In genomic region chr16:30615358-30616076, GRCh38 we compare ENCODE assay signal across 9 cellular contexts. TPM values are rescaled to one million over a fixed set of nuclear protein-coding genes. Genes with fewer than 3 reads are reported as not detected.
DNase-seq lines count a peak whose midpoint lies in the region; ATAC-seq, FAIRE-seq and TF ChIP-seq lines count a peak whose summit lies in the region.
"Had no signal": no experiment of that assay in that cellular context is flagged by ENCODE, and none has a peak within 500 bp of the region (broad histone marks: within the 10 kb centered on the region; RNA-seq: fewer than 3 reads in every experiment).

No MANE protein-coding gene starts in this region.

- H3K36me3 ChIP-seq in small intestine (ENCODE audit: control insufficient read depth in 2 of 2, insufficient read depth in 2 of 2, low read length in 2 of 2), result no peaks in the 10 kb centered on the region
- H3K36me3 ChIP-seq: BLaER1 treated with 17β-estradiol and CSF1 and Interleukin-3, amounts not matched to agents 10 nM and 100 nM had no signal

- ATAC-seq in GM19467 (IDR thresholded peaks at IDR 0.05; ENCODE audit: unreplicated experiment), result no peak
- no peak for ATAC-seq in HG02759 (IDR thresholded peaks at IDR 0.05; ENCODE audit: unreplicated experiment)

- H3K9me3 ChIP-seq in small intestine (ENCODE audit: control insufficient read depth, low read depth), result no peaks in the 10 kb centered on the region

- H3K27me3 ChIP-seq in small intestine (ENCODE audit: control insufficient read depth in 2 of 2, insufficient read depth in 2 of 2, low read length in 2 of 2), result no peaks in the 10 kb centered on the region
- H3K27me3 ChIP-seq: BLaER1 treated with 17β-estradiol and CSF1 and Interleukin-3, amounts not matched to agents 10 nM and 100 nM had no signal

- WGBS in small intestine, 3 donors, result 29 to 46% (median 36%) methylated on average over 11 of the region's 11 CpGs

- no peak for FAIRE-seq in small intestine (lab: Jason Lieb, UNC)

- H3K27ac ChIP-seq in small intestine (ENCODE audit: low read depth in 1 of 2, low read length in 1 of 2), result no peak overlapping the region
- H3K27ac ChIP-seq: BLaER1 treated with 17β-estradiol and CSF1 and Interleukin-3, amounts not matched to agents 10 nM and 100 nM had no signal

- H3K4me3 ChIP-seq in fibroblast of mammary gland (ENCODE audit: control insufficient read depth, low read depth, low read length) (no peak overlapping the region), small intestine (ENCODE audit: low read depth in 1 of 2, low read length in 2 of 2) (no peak overlapping the region)
- H3K4me3 ChIP-seq: BLaER1 treated with 17β-estradiol and CSF1 and Interleukin-3, amounts not matched to agents 10 nM and 100 nM had no signal

- peak; percentile 74 for TF ChIP-seq CTCF in fibroblast of mammary gland (conservative IDR thresholded peaks at IDR 0.05; ENCODE audit: control insufficient read depth, insufficient read depth, low read depth, low read length)

- DNase-seq in NCI-H2081 (lab: John Stamatoyannopoulos, UW) (peak; percentile 44 to 83), NCI-H2081 treated with DMSO at 0.1 percent for 48 hours (lab: John Stamatoyannopoulos, UW) (no peak), NCI-H774 (lab: John Stamatoyannopoulos, UW) (peak; percentile 51), fibroblast of mammary gland (ENCODE audit: low read depth) (peak; percentile 54), small intestine (peak; percentile 63)
- DNase-seq in activated CD8-positive, alpha-beta memory T cell treated with anti-CD3 and anti-CD28 coated beads, Interleukin-2, amount 50 U/mL, for 4 hours, result peak; percentile 60

- no peaks in the 10 kb centered on the region for H3K4me1 ChIP-seq in small intestine (ENCODE audit: control insufficient read depth in 2 of 2, insufficient read depth in 1 of 2, low read depth in 1 of 2, low read length in 1 of 2)

RNA-seq across cellular contexts. Expression of gene ZNF689, which starts 5.3 kb away (rescaled TPM):
- polyA plus RNA-seq in small intestine, result 1 to 10 TPM; 5.7 to 7.2 (median 6.9) TPM

RNA-seq across cellular contexts. Expression of gene ZNF785, which starts 30.0 kb away (rescaled TPM):
- polyA plus RNA-seq in small intestine, result 1 to 10 TPM; 1.9 to 6.0 (median 2.2) TPM

RNA-seq across cellular contexts. Expression of gene PRR14, which starts 35.2 kb away (rescaled TPM):
- 100 to 1,000 TPM in 2 of 3 donors, 10 to 100 TPM in 1; 42.3 to 131 (median 123) TPM for polyA plus RNA-seq in small intestine

RNA-seq across cellular contexts. Expression of gene FBRS, which starts 42.7 kb away (rescaled TPM):
- 10 to 100 TPM; 36.2 to 53.7 (median 41.6) TPM for polyA plus RNA-seq in small intestine

RNA-seq across cellular contexts. Expression of gene ZNF688, which starts 44.0 kb away (rescaled TPM):
- polyA plus RNA-seq in small intestine, result 10 to 100 TPM; 16.3 to 46.7 (median 32.4) TPM
